Comparison of ENCODE assay signal across 19 cellular contexts in the genomic region with DNA sequence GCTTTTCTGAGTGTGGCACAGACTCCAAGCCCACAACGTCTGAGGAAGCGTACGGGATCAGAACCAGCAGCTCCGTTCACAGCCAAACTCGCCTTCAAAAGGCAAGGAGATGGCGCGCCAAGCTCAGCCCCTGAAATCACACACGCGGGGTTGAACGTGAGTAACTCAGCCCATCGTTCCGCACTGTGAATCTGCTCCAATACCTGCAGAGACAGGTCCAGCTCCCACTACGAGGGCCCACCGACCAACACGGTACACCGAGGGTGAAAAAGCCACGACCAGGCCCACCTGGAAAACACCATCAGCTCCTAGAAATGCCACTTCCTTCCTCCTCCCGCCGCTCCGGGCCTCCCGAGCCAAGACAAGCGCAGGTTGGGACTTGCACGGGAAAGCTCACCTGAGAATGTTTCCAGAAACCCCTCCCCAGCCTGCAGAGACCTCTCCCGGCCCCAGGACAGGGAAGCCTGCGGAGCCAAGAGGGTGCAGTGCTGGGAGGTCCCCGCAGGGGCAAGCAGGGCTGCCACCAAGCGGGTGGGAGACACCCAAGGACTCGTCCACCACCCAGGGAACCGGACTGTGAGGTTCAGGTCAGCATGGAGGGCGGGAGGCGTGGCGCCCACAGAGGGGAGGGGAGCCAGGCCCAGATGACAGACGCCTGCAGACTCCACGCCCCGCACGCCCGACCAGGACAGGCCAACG.
A peak's percentile ranks its signal among the peaks of the same experiment; 100 is the strongest.
DNase-seq lines count a peak whose midpoint lies in the region; ATAC-seq, FAIRE-seq and TF ChIP-seq lines count a peak whose summit lies in the region.
"Had no signal": no experiment of that assay in that cellular context is flagged by ENCODE, and none has a peak within 500 bp of the region (broad histone marks: within the 10 kb centered on the region; RNA-seq: fewer than 3 reads in every experiment).

No MANE protein-coding gene starts in this region.

- DNase-seq in CD4-positive, CD25-positive, alpha-beta regulatory T cell, result no peak
- DNase-seq in H9 (no peak), bronchial epithelial cell (ENCODE audit: low read depth) (peak; percentile 65), mesothelial cell of epicardium (ENCODE audit: low spot score in 2 of 2, unreplicated experiment in 2 of 2) (no peak), OCI-LY7 (ENCODE audit: low spot score) (no peak), NCI-H146 (lab: John Stamatoyannopoulos, UW) (no peak), DMS53 treated with DMSO at 0.1 percent for 48 hours (lab: John Stamatoyannopoulos, UW; ENCODE audit: unreplicated experiment) (no peak), ovary (no peak)
- DNase-seq: activated CD4-positive, CD25-positive, alpha-beta regulatory T cell; colonic mucosa; foreskin melanocyte; GDM1; NCI-H1105 treated with DMSO at 0.1 percent for 48 hours; NCI-H2171; NCI-H748 treated with DMSO at 0.1 percent for 48 hours; T-helper 9 cell had no signal

- BruUV-seq in OCI-LY7 (replicated peaks; lab: Mats Ljungman, UMichigan), result no TSS peak

- no peak overlapping the region for H3K4ac ChIP-seq in H9 (ENCODE audit: low read depth, low read length)

- H3K9me3 Mint-ChIP-seq in CD4-positive, CD25-positive, alpha-beta regulatory T cell, result no peaks in the 10 kb centered on the region
- H3K9me3 Mint-ChIP-seq in H9 (peaks cover 0 to 5% of the 10 kb centered on the region in 2 experiments; a peak in 1 of 5 replicates), mesothelial cell of epicardium (peaks cover 5% of the 10 kb centered on the region)

- peaks cover 42% of the 10 kb centered on the region for H3K4me1 ChIP-seq in CD4-positive, CD25-positive, alpha-beta regulatory T cell (ENCODE audit: control insufficient read depth, insufficient read depth, low read length, poor library complexity, severe bottlenecking)
- H3K4me1 ChIP-seq in H9 (ENCODE audit: insufficient read depth, low read length) (no peaks in the 10 kb centered on the region), OCI-LY7 (ENCODE audit: insufficient read depth, low read length, poor library complexity, severe bottlenecking) (no peaks in the 10 kb centered on the region), ovary (ENCODE audit: insufficient read depth) (peaks cover 3% of the 10 kb centered on the region)
- H3K4me1 ChIP-seq: right lobe of liver had no signal

- peak overlapping the region in 2 of 3 donors; percentile 52 to 71 for H3K27ac Mint-ChIP-seq in CD4-positive, CD25-positive, alpha-beta regulatory T cell
- H3K27ac Mint-ChIP-seq in H9 (peak overlapping the region in 2 of 3 experiments; percentile 27 to 39; a peak in 3 of 7 replicates), mesothelial cell of epicardium (peak overlapping the region; percentile 64)

- H4K20me1 ChIP-seq in H9 (ENCODE audit: control insufficient read depth, insufficient read depth, insufficient read length) (no peaks in the 10 kb centered on the region), OCI-LY7 (ENCODE audit: insufficient read depth, low read length) (no peaks in the 10 kb centered on the region)

- CTCF ChIA-PET in OCI-LY7 (lab: Charles Lee; ENCODE audit: unreplicated experiment), result interaction anchor here (0.6 kb wide), 1 partner anchor 17 kb away, joined by 3 read pairs; no protein-coding TSS in a partner anchor

- H3K27me3 ChIP-seq in CD4-positive, CD25-positive, alpha-beta regulatory T cell (ENCODE audit: control insufficient read depth, insufficient read depth, low read length), result no peaks in the 10 kb centered on the region
- no peaks in the 10 kb centered on the region for H3K27me3 ChIP-seq in H9 (ENCODE audit: insufficient read depth, low read length)
- no peaks in the 10 kb centered on the region for H3K27me3 ChIP-seq in bronchial epithelial cell (ENCODE audit: control insufficient read depth, insufficient read depth, low read length)
- H3K27me3 ChIP-seq in ovary, result no peaks in the 10 kb centered on the region
- H3K27me3 ChIP-seq: colonic mucosa, right lobe of liver had no signal

- no peak overlapping the region for H3K56ac ChIP-seq in H9 (ENCODE audit: insufficient read length, low read depth, low read length)

- no peak overlapping the region for H2BK20ac ChIP-seq in H9 (ENCODE audit: low read depth, low read length, poor library complexity, severe bottlenecking)

- TF ChIP-seq EP300 in ovary (IDR thresholded peaks at IDR 0.05), result no peak

- no peaks in the 10 kb centered on the region for H3K27me3 Mint-ChIP-seq in CD4-positive, CD25-positive, alpha-beta regulatory T cell
- H3K27me3 Mint-ChIP-seq in H9 (ENCODE audit: low read depth), result no peaks in the 10 kb centered on the region; the same call in 1 of the 2 replicates
- no peaks in the 10 kb centered on the region for H3K27me3 Mint-ChIP-seq in mesothelial cell of epicardium (ENCODE audit: low read depth)

- no peak overlapping the region for H3K27ac ChIP-seq in CD4-positive, CD25-positive, alpha-beta regulatory T cell (ENCODE audit: insufficient read depth, low read length, poor library complexity, severe bottlenecking)
- no peak overlapping the region for H3K27ac ChIP-seq in H9 (ENCODE audit: insufficient read length, low read depth, low read length)
- no peak overlapping the region for H3K27ac ChIP-seq in OCI-LY7 (ENCODE audit: low read depth, low read length, poor library complexity, severe bottlenecking)
- no peak overlapping the region for H3K27ac ChIP-seq in ovary
- H3K27ac ChIP-seq: colonic mucosa, right lobe of liver had no signal

- H4K5ac ChIP-seq in H9 (ENCODE audit: insufficient read length, low read depth, low read length), result no peak overlapping the region

- H3K79me2 ChIP-seq in H9 (ENCODE audit: insufficient read depth, low read length), result no peaks in the 10 kb centered on the region
- H3K79me2 ChIP-seq in OCI-LY7 (ENCODE audit: insufficient read depth, low read depth, low read length), result no peaks in the 10 kb centered on the region

- peaks cover 5 to 65% (median 19%) of the 10 kb centered on the region in 4 donors for H3K4me1 Mint-ChIP-seq in CD4-positive, CD25-positive, alpha-beta regulatory T cell
- H3K4me1 Mint-ChIP-seq in H9 (peaks cover 10% of the 10 kb centered on the region in 2 experiments), mesothelial cell of epicardium (peaks cover 13% of the 10 kb centered on the region)

- H3K14ac ChIP-seq in H9 (ENCODE audit: insufficient read depth, low read length), result peak overlapping the region; percentile 31; the same call in 1 of the 2 replicates

- no CpG with 5 or more reads among the region's 38 CpGs for WGBS in H9 (ENCODE audit: extremely low coverage, insufficient read length, low lambda C conversion rate)
- 93 to 95% (median 95%) methylated on average over 38 of the region's 38 CpGs for WGBS in ovary, 3 donors

- H2AFZ ChIP-seq in H9 (ENCODE audit: low read length), result no peak overlapping the region
- no peak overlapping the region for H2AFZ ChIP-seq in OCI-LY7 (ENCODE audit: low read length)

- no peaks in the 10 kb centered on the region for H3K36me3 ChIP-seq in CD4-positive, CD25-positive, alpha-beta regulatory T cell (ENCODE audit: control insufficient read depth, insufficient read depth, low read length)
- H3K36me3 ChIP-seq in bronchial epithelial cell (ENCODE audit: control insufficient read depth, insufficient read depth, low read length) (no peaks in the 10 kb centered on the region), OCI-LY7 (ENCODE audit: insufficient read depth, low read length) (no peaks in the 10 kb centered on the region), ovary (no peaks in the 10 kb centered on the region)
- H3K36me3 ChIP-seq: colonic mucosa, right lobe of liver had no signal

- no peak overlapping the region for H4K91ac ChIP-seq in H9 (ENCODE audit: insufficient read length, low read depth, low read length)

- no peak for ATAC-seq in CD4-positive, CD25-positive, alpha-beta regulatory T cell (ENCODE audit: low read depth in 2 of 2)
- ATAC-seq: left lobe of liver, right lobe of liver had no signal

- TF ChIP-seq CTCF in H9 (conservative IDR thresholded peaks at IDR 0.05) (no peak), bronchial epithelial cell (IDR thresholded peaks at IDR 0.05; ENCODE audit: insufficient read depth, low read length, severe bottlenecking) (no peak), mesothelial cell of epicardium (IDR thresholded peaks at IDR 0.05; ENCODE audit: unreplicated experiment) (no peak), OCI-LY7 (conservative IDR thresholded peaks at IDR 0.05; ENCODE audit: low read length) (no peak), ovary (IDR thresholded peaks at IDR 0.05) (no peak)

- H2BK15ac ChIP-seq in H9 (ENCODE audit: low read depth, low read length), result no peak overlapping the region

- H3K23ac ChIP-seq in H9 (ENCODE audit: insufficient read length, low read depth, low read length), result no peak overlapping the region

- H3K36me3 Mint-ChIP-seq in CD4-positive, CD25-positive, alpha-beta regulatory T cell, result no peaks in the 10 kb centered on the region
- H3K36me3 Mint-ChIP-seq in H9 (ENCODE audit: insufficient read depth in 1 of 3, low read depth in 3 of 3) (peaks cover 0 to 12% (median 6%) of the 10 kb centered on the region in 3 experiments; a peak in 4 of 7 replicates), mesothelial cell of epicardium (peaks cover 8% of the 10 kb centered on the region)

- H2BK5ac ChIP-seq in H9 (ENCODE audit: insufficient read length, low read length), result no peak overlapping the region

- H3K79me1 ChIP-seq in H9 (ENCODE audit: insufficient read depth, low read depth, low read length, poor library complexity, severe bottlenecking), result no peaks in the 10 kb centered on the region

- no peaks in the 10 kb centered on the region for H3K9me2 ChIP-seq in OCI-LY7 (ENCODE audit: insufficient read depth, low read length)

- H3K4me3 Mint-ChIP-seq in CD4-positive, CD25-positive, alpha-beta regulatory T cell, result no peak overlapping the region
- H3K4me3 Mint-ChIP-seq in H9 (no peak overlapping the region), mesothelial cell of epicardium (peak overlapping the region; percentile 22)

- no peak overlapping the region for H3K4me2 ChIP-seq in H9 (ENCODE audit: insufficient read depth, insufficient read length, low read length)
- no peak overlapping the region for H3K4me2 ChIP-seq in OCI-LY7 (ENCODE audit: low read length)

- H4K8ac ChIP-seq in H9 (replicated peaks; ENCODE audit: insufficient read length, low read depth, low read length), result no peak overlapping the region

- no peak overlapping the region for H3T11ph ChIP-seq in H9 (ENCODE audit: low read length)

- no peaks in the 10 kb centered on the region for H3K9me3 ChIP-seq in CD4-positive, CD25-positive, alpha-beta regulatory T cell (ENCODE audit: control insufficient read depth in 2 of 2, low read length in 2 of 2)
- H3K9me3 ChIP-seq in H9 (ENCODE audit: control insufficient read depth, low read depth, low read length) (no peaks in the 10 kb centered on the region), OCI-LY7 (ENCODE audit: low read length) (no peaks in the 10 kb centered on the region), ovary (no peaks in the 10 kb centered on the region)
- H3K9me3 ChIP-seq: colonic mucosa, right lobe of liver had no signal

- no peak overlapping the region for H3K4me3 ChIP-seq in CD4-positive, CD25-positive, alpha-beta regulatory T cell (ENCODE audit: low read depth, low read length)
- H3K4me3 ChIP-seq in bronchial epithelial cell (ENCODE audit: low read depth, low read length), result no peak overlapping the region
- no peak overlapping the region for H3K4me3 ChIP-seq in OCI-LY7 (ENCODE audit: low read depth, low read length, poor library complexity, severe bottlenecking)
- no peak overlapping the region for H3K4me3 ChIP-seq in ovary
- H3K4me3 ChIP-seq: colonic mucosa, right lobe of liver had no signal

- H2AK5ac ChIP-seq in H9 (ENCODE audit: insufficient read length, low read length), result no peak overlapping the region

- no peak overlapping the region for H2BK120ac ChIP-seq in H9 (ENCODE audit: low read depth, low read length, poor library complexity, severe bottlenecking)

- no peak overlapping the region for H3K18ac ChIP-seq in H9 (ENCODE audit: insufficient read length, low read depth, low read length)

- H3K9ac ChIP-seq in H9 (ENCODE audit: extremely low read depth, insufficient read length, low read length), result no peak overlapping the region

- intact Hi-C loops in OCI-LY7 (cut with micrococcal nuclease; ENCODE audit: unreplicated experiment) (no loop called here), ovary (cut with DNase I) (no loop called here)

- H2BK12ac ChIP-seq in H9 (ENCODE audit: insufficient read length, low read depth, low read length), result no peak overlapping the region

- no peak for FAIRE-seq in bronchial epithelial cell (lab: Jason Lieb, UNC)
- FAIRE-seq: D721Med had no signal

- POLR2A ChIA-PET in OCI-LY7 (lab: Charles Lee), result no interaction called here

- no peak for TF ChIP-seq POLR2A in ovary (IDR thresholded peaks at IDR 0.05)

- H3K23me2 ChIP-seq in H9 (ENCODE audit: insufficient read length, low read depth, low read length, poor library complexity, severe bottlenecking), result no peaks in the 10 kb centered on the region
